8 cellular contexts compared by ENCODE assay signal in genomic region chr1:100589667-100590066, GRCh38. TPM values are rescaled to one million over a fixed set of nuclear protein-coding genes. Genes with fewer than 3 reads are reported as not detected.
"Had no signal": no experiment of that assay in that cellular context is flagged by ENCODE, and none has a peak within 500 bp of the region (broad histone marks: within the 10 kb centered on the region; RNA-seq: fewer than 3 reads in every experiment).

No MANE protein-coding gene starts in this region.

- DNase-seq: IMR-90, KBM-7, KG1 had no signal

- FAIRE-seq: HTR-8/SVneo, K562 had no signal

- H3K27ac ChIP-seq: HL-60 had no signal

- ATAC-seq: K562 had no signal

- H3K4me3 ChIP-seq: K562 had no signal

RNA-seq across cellular contexts. Expression of gene GPR88, which starts 51.7 kb away (rescaled TPM):
- total RNA-seq: HT-29, IMR-90, K562 had no signal
- polyA plus RNA-seq: IgD-negative memory B cell, K562 had no signal
